8 cellular contexts compared by ENCODE assay signal in the genomic region with DNA sequence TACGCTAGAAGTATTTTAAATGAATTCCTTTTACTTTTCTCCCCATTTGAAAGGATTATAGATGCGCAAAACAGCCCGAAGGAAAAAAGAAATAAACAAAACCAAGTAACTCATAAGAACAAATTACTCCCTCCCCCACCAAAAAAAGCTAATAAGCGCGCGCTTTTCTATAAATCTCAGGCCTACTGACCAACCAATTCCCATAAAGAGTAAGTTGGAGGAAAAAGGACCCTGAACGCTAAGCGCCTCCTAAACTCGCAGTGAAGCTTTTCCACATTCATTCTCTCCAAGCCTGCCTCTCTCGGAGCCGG. TPM values are rescaled to one million over a fixed set of nuclear protein-coding genes. Genes with fewer than 3 reads are reported as not detected.
A peak's percentile ranks its signal among the peaks of the same experiment; 100 is the strongest.
DNase-seq lines count a peak whose midpoint lies in the region; ATAC-seq and TF ChIP-seq lines count a peak whose summit lies in the region.

No MANE protein-coding gene starts in this region.

- H3K27me3 ChIP-seq in H7 (ENCODE audit: control insufficient read depth, insufficient read depth, low read length): no peaks in the 10 kb centered on the region

- H3K36me3 ChIP-seq in H7 (replicated peaks; ENCODE audit: control insufficient read depth, insufficient read depth, low read length): no peaks in the 10 kb centered on the region

- DNase-seq in H7 (no peak), RKO (ENCODE audit: low spot score) (peak; percentile 25), fibroblast of mammary gland (ENCODE audit: low read depth) (peak; percentile 32), retinal pigment epithelial cell (ENCODE audit: low read depth) (no peak), NCI-H2171 (lab: John Stamatoyannopoulos, UW) (no peak), H4 (ENCODE audit: low spot score) (no peak)

- peak overlapping the region; percentile 84 for H3K4me3 ChIP-seq in H7 (ENCODE audit: insufficient read depth, low read depth, low read length)
- H3K4me3 ChIP-seq in fibroblast of mammary gland (ENCODE audit: control insufficient read depth, low read depth, low read length): peak overlapping the region; percentile 90
- H3K4me3 ChIP-seq in retinal pigment epithelial cell (ENCODE audit: low read length): peak overlapping the region; percentile 95

- TF ChIP-seq CTCF in fibroblast of mammary gland (conservative IDR thresholded peaks at IDR 0.05; ENCODE audit: control insufficient read depth, insufficient read depth, low read depth, low read length) (no peak), retinal pigment epithelial cell (conservative IDR thresholded peaks at IDR 0.05; ENCODE audit: low read depth, low read length) (no peak)

- ATAC-seq in GM18867 (IDR thresholded peaks at IDR 0.05; ENCODE audit: unreplicated experiment) (no peak), GM18520 (IDR thresholded peaks at IDR 0.05; ENCODE audit: unreplicated experiment) (no peak)

RNA-seq across cellular contexts. Expression of a gene that starts 0.6 kb away (rescaled TPM):
- 7.6 and 10.4 TPM in 2 replicates for total RNA-seq in H7 (2014; rRNA removed; shearing (Covaris generic))
- 17.7 and 22.0 TPM in 2 replicates for total RNA-seq in H4 (2014; rRNA removed; shearing (Covaris generic))

Comparison
In these comparisons a context has a peak if more than half of its experiments do, and no peak if none do; other contexts are left out.
1. DNase-seq: peak in RKO (single experiment) and fibroblast of mammary gland (single experiment); none in H7 (single experiment), retinal pigment epithelial cell (single experiment), NCI-H2171 (single experiment) and H4 (single experiment).
2. Peak in every context shown above with its lines, with median percentiles within 50 percentile points of each other: H3K4me3 ChIP-seq.